Comparison of ENCODE assay signal across 9 cellular contexts in the genomic region with DNA sequence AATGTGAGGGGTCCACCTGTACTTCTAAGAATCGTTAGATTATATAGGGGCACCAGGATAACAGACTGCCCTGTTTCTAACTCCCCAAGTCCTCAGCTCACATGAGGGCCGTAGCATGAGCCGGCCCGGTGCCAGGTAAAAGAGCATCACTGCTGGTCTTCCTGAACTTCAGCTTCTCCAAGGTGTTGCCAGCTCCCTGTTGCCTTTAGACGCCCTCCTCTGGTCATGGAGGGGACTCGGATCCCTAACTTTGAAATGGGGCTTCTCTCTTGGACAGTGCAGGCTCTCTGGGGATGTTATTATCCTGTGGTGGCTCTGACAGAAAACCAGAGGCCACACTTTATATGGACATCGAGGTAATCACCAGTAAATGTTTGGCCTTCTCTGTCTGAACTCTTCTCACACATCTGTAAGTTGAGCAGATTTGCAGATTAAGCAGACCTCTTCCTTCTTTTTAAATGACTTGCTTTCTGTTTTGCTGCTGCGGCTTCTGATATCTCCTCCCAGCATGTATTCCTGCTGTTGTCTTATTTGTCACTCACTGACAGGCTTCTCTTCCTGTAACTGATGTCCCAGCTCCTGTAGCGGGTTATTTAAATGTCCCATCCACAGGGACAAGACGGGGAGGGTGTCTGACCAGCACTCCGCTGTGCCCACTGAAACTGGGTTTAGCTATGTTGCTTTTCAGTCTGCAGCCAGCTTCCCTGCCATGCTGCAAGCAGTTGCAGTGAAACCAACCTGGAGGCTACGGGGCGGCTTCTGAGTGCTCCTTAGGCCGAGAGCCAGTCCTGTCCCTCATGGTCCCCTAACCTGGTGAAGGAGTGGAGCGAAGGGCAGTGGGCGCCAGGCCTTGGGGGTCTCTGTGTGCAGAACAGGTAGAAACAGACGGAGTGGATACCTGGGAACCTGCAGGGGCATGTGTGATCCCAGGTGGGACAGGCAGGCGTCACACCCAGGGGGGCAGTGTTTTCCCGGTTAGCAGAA. TPM values are rescaled to one million over a fixed set of nuclear protein-coding genes. Genes with fewer than 3 reads are reported as not detected.
DNase-seq lines count a peak whose midpoint lies in the region; ATAC-seq and TF ChIP-seq lines count a peak whose summit lies in the region.
"Had no signal": no experiment of that assay in that cellular context is flagged by ENCODE, and none has a peak within 500 bp of the region (broad histone marks: within the 10 kb centered on the region; RNA-seq: fewer than 3 reads in every experiment).

No MANE protein-coding gene starts in this region.

- H3K4me1 ChIP-seq in SJCRH30 (peaks cover 33% of the 10 kb centered on the region), trophoblast cell (ENCODE audit: control insufficient read depth in 1 of 2, insufficient read depth in 2 of 2, low read length in 2 of 2) (peaks cover 0 to 5% of the 10 kb centered on the region in 2 experiments)

- no peak overlapping the region for H2BK120ac ChIP-seq in trophoblast cell (ENCODE audit: insufficient read depth, low read length, poor library complexity)

- no peak overlapping the region for H2BK12ac ChIP-seq in trophoblast cell (ENCODE audit: low read length)

- H3K36me3 ChIP-seq in SJCRH30: peaks cover 5% of the 10 kb centered on the region
- peaks cover 33 to 48% of the 10 kb centered on the region in 2 experiments for H3K36me3 ChIP-seq in trophoblast cell (ENCODE audit: control insufficient read depth in 1 of 2, insufficient read depth in 2 of 2, low read length in 2 of 2)

- H2AFZ ChIP-seq in trophoblast cell (ENCODE audit: insufficient read depth, low read length, poor library complexity): no peak overlapping the region

- H3K4me3 ChIP-seq in SJCRH30 (peak overlapping the region; percentile 12), fibroblast of mammary gland (ENCODE audit: control insufficient read depth, low read depth, low read length) (no peak overlapping the region), trophoblast cell (ENCODE audit: low read depth, low read length) (no peak overlapping the region)
- H3K4me3 ChIP-seq: BLaER1 treated with 17β-estradiol and CSF1 and Interleukin-3, amounts not matched to agents 10 nM and 100 nM had no signal

- peak overlapping the region; percentile 78 for H3K4ac ChIP-seq in trophoblast cell (ENCODE audit: low read depth, low read length)

- H4K12ac ChIP-seq in trophoblast cell (ENCODE audit: low read depth, low read length): no peak overlapping the region

- H3K14ac ChIP-seq in trophoblast cell (ENCODE audit: low read length): no peak overlapping the region

- H3K18ac ChIP-seq in trophoblast cell (ENCODE audit: low read length): no peak overlapping the region

- H2BK5ac ChIP-seq in trophoblast cell (ENCODE audit: low read depth, low read length, poor library complexity): no peak overlapping the region

- no peak overlapping the region for H2AK5ac ChIP-seq in trophoblast cell (ENCODE audit: low read length)

- no peaks in the 10 kb centered on the region for H3K27me3 ChIP-seq in SJCRH30
- no peaks in the 10 kb centered on the region for H3K27me3 ChIP-seq in trophoblast cell (ENCODE audit: insufficient read depth, low read length)
- H3K27me3 ChIP-seq: BLaER1 treated with 17β-estradiol and CSF1 and Interleukin-3, amounts not matched to agents 10 nM and 100 nM had no signal

- TF ChIP-seq CTCF in fibroblast of mammary gland (conservative IDR thresholded peaks at IDR 0.05; ENCODE audit: control insufficient read depth, insufficient read depth, low read depth, low read length): peak; percentile 52

- H4K8ac ChIP-seq in trophoblast cell (ENCODE audit: low read depth, low read length): no peak overlapping the region

- H3K27ac ChIP-seq in SJCRH30 (peak overlapping the region; percentile 96), trophoblast cell (ENCODE audit: low read depth, low read length) (no peak overlapping the region)

- DNase-seq in NCI-H2107 treated with DMSO at 0.1 percent for 48 hours (lab: John Stamatoyannopoulos, UW; ENCODE audit: unreplicated experiment) (peak; percentile 14), NCI-H2107 (lab: John Stamatoyannopoulos, UW) (no peak), SJCRH30 (peak; percentile 68 to 81), fibroblast of mammary gland (ENCODE audit: low read depth) (no peak), trophoblast cell (peak; percentile 30 to 43), occipital lobe (lab: John Stamatoyannopoulos, UW) (no peak), mucosa of gallbladder (ENCODE audit: low spot score) (no peak)

- no CpG with 5 or more reads among the region's 19 CpGs for WGBS in trophoblast cell (ENCODE audit: extremely low coverage, insufficient coverage, insufficient read length)

- H3K79me1 ChIP-seq in trophoblast cell (ENCODE audit: low read length): no peaks in the 10 kb centered on the region

- no peaks in the 10 kb centered on the region for H3K9me3 ChIP-seq in SJCRH30 (replicated peaks)
- H3K9me3 ChIP-seq in trophoblast cell (ENCODE audit: insufficient read depth, low read depth, low read length): peaks cover 2% of the 10 kb centered on the region
- H3K9me3 ChIP-seq: BLaER1 treated with 17β-estradiol and CSF1 and Interleukin-3, amounts not matched to agents 10 nM and 100 nM had no signal

- H3K79me2 ChIP-seq in trophoblast cell (ENCODE audit: control insufficient read depth, insufficient read depth, low read length, poor library complexity): peaks cover 7% of the 10 kb centered on the region

- H3K9ac ChIP-seq in trophoblast cell (ENCODE audit: low read length): no peak overlapping the region

- no peak for ATAC-seq in GM21723 (IDR thresholded peaks at IDR 0.05; ENCODE audit: unreplicated experiment)

- no peak overlapping the region for H3K23ac ChIP-seq in trophoblast cell (ENCODE audit: low read length)

- no peak overlapping the region for H4K91ac ChIP-seq in trophoblast cell (ENCODE audit: low read depth, low read length)

- H3K4me2 ChIP-seq in trophoblast cell (ENCODE audit: low read length): no peak overlapping the region

RNA-seq across cellular contexts. Expression of a gene that starts 39.2 kb away (rescaled TPM):
- total RNA-seq in SJCRH30 (2014; rRNA removed; shearing (Covaris generic)): 1.7 and 1.8 TPM in 2 replicates
- 1.1 and 1.4 TPM in 2 replicates for polyA plus RNA-seq in trophoblast cell (2013)
- total RNA-seq in occipital lobe: 1.2 TPM
- total RNA-seq in mucosa of gallbladder: 3.3 TPM

RNA-seq across cellular contexts. Expression of a gene that starts 39.9 kb away (rescaled TPM):
- total RNA-seq in SJCRH30 (2014; rRNA removed; shearing (Covaris generic)): 158 and 210 TPM in 2 replicates
- polyA plus RNA-seq in trophoblast cell (2013): 160 and 164 TPM in 2 replicates
- total RNA-seq in occipital lobe: 60.4 TPM
- 376 TPM for total RNA-seq in mucosa of gallbladder

RNA-seq across cellular contexts. Expression of a gene that starts 52.6 kb away (rescaled TPM):
- total RNA-seq in SJCRH30 (2014; rRNA removed; shearing (Covaris generic)): 1.0 and 1.9 TPM in 2 replicates
- 4.5 and 4.6 TPM in 2 replicates for polyA plus RNA-seq in trophoblast cell (2013)
- total RNA-seq in occipital lobe (1.6 TPM), mucosa of gallbladder (8.9 TPM)

Comparison
In these comparisons a context has a peak if more than half of its experiments do, and no peak if none do; other contexts are left out.
1. DNase-seq: peak in NCI-H2107 treated with DMSO at 0.1 percent for 48 hours (single experiment), SJCRH30 (2 of 2) and trophoblast cell (2 of 2); none in NCI-H2107 (single experiment), fibroblast of mammary gland (single experiment), occipital lobe (single experiment) and mucosa of gallbladder (single experiment).